ENCODE assay signal across 31 cellular contexts in genomic region chr14:60303745-60304144, GRCh38. TPM values are rescaled to one million over a fixed set of nuclear protein-coding genes. Genes with fewer than 3 reads are reported as not detected.
A peak's percentile ranks its signal among the peaks of the same experiment; 100 is the strongest.
DNase-seq lines count a peak whose midpoint lies in the region; ATAC-seq and TF ChIP-seq lines count a peak whose summit lies in the region.
"Had no signal": no experiment of that assay in that cellular context is flagged by ENCODE, and none has a peak within 500 bp of the region (broad histone marks: within the 10 kb centered on the region; RNA-seq: fewer than 3 reads in every experiment).

No MANE protein-coding gene starts in this region.

- no peak overlapping the region for H3K9ac ChIP-seq in neuronal stem cell (ENCODE audit: low read depth, low read length, poor library complexity)

- H2BK5ac ChIP-seq in neuronal stem cell (ENCODE audit: low read length), result no peak overlapping the region

- no peak overlapping the region for H2AK5ac ChIP-seq in neuronal stem cell (ENCODE audit: low read depth, low read length)

- H3K27ac ChIP-seq in heart right ventricle (peak overlapping the region in 6 of 10 donors; percentile 41 to 70 (median 58)), neuronal stem cell (replicated peaks; ENCODE audit: low read length) (no peak overlapping the region)
- H3K27ac ChIP-seq: 22Rv1, coronary artery, epithelial cell of prostate, lower lobe of right lung, RWPE1, skin epidermis had no signal

- no peak overlapping the region for H4K8ac ChIP-seq in neuronal stem cell (ENCODE audit: low read depth, low read length)

- H3K4me1 ChIP-seq in heart right ventricle (peaks cover 0 to 46% (median 33%) of the 10 kb centered on the region in 9 donors), neuronal stem cell (ENCODE audit: control insufficient read depth in 2 of 2, insufficient read depth in 1 of 2, low read depth in 1 of 2, low read length in 2 of 2) (no peaks in the 10 kb centered on the region)
- H3K4me1 ChIP-seq: lower lobe of right lung had no signal

- no peak for TF ChIP-seq CTCF in heart right ventricle (IDR thresholded peaks at IDR 0.05)

- H2BK12ac ChIP-seq in neuronal stem cell (ENCODE audit: low read length), result no peak overlapping the region

- H3K9me3 ChIP-seq in heart right ventricle (peaks cover 0 to 4% (median 0%) of the 10 kb centered on the region in 11 donors), neuronal stem cell (replicated peaks in 1 of 2; ENCODE audit: control insufficient read depth in 2 of 2, insufficient read depth in 1 of 2, low read depth in 1 of 2, low read length in 2 of 2) (peaks cover 0 to 1% of the 10 kb centered on the region in 2 donors)
- H3K9me3 ChIP-seq: lower lobe of right lung had no signal

- no peak overlapping the region for H3K4me3 ChIP-seq in heart right ventricle
- H3K4me3 ChIP-seq in neuronal stem cell (ENCODE audit: low read length in 2 of 2), result no peak overlapping the region
- H3K4me3 ChIP-seq: coronary artery, lower lobe of right lung, skin epidermis had no signal

- intact Hi-C loops in heart right ventricle (cut with DNase I), result no loop called here

- H3K4ac ChIP-seq in neuronal stem cell (ENCODE audit: low read length), result no peak overlapping the region

- no peaks in the 10 kb centered on the region for H3K27me3 ChIP-seq in heart right ventricle
- no peaks in the 10 kb centered on the region for H3K27me3 ChIP-seq in neuronal stem cell (ENCODE audit: control insufficient read depth in 3 of 3, insufficient read depth in 3 of 3, low read depth in 1 of 3, low read length in 3 of 3)

- no peak overlapping the region for H2BK120ac ChIP-seq in neuronal stem cell (ENCODE audit: low read depth, low read length)

- no peak overlapping the region for H4K91ac ChIP-seq in neuronal stem cell (ENCODE audit: low read depth, low read length, poor library complexity)

- 36 to 39% methylated on average over 7 of the region's 7 CpGs for WGBS in heart right ventricle, 2 donors
- no CpG with 5 or more reads among the region's 7 CpGs for WGBS in neuronal stem cell (ENCODE audit: extremely low coverage in 2 of 2, insufficient read length in 2 of 2, insufficient replicate concordance in 1 of 2), 2 donors

- H3K36me3 ChIP-seq in heart right ventricle, result no peaks in the 10 kb centered on the region
- no peaks in the 10 kb centered on the region for H3K36me3 ChIP-seq in neuronal stem cell (replicated peaks in 1 of 2; ENCODE audit: control insufficient read depth in 2 of 2, insufficient read depth in 2 of 2, low read length in 2 of 2)
- H3K36me3 ChIP-seq: lower lobe of right lung had no signal

- H3K79me1 ChIP-seq in neuronal stem cell (ENCODE audit: low read depth, low read length), result no peaks in the 10 kb centered on the region

- H3K14ac ChIP-seq in neuronal stem cell (ENCODE audit: low read length), result peak overlapping the region; percentile 2

- H3K23ac ChIP-seq in neuronal stem cell (ENCODE audit: low read depth, low read length, poor library complexity), result no peak overlapping the region

- DNase-seq in NCI-H1092 (lab: John Stamatoyannopoulos, UW) (peak; percentile 5), NCI-H1092 treated with DMSO at 0.1 percent for 48 hours (lab: John Stamatoyannopoulos, UW) (no peak), heart right ventricle (peak; percentile 39 to 58), neuronal stem cell (ENCODE audit: low spot score) (no peak), NCI-H2107 treated with DMSO at 0.1 percent for 48 hours (lab: John Stamatoyannopoulos, UW; ENCODE audit: unreplicated experiment) (no peak), NCI-H748 (lab: John Stamatoyannopoulos, UW; ENCODE audit: unreplicated experiment) (no peak), retina (no peak)
- DNase-seq: activated effector memory CD4-positive, alpha-beta T cell treated with anti-CD3 and anti-CD28 coated beads, Interleukin-2, amount 50 U/mL, for 16 hours; activated naive CD8-positive, alpha-beta T cell treated with anti-CD3 and anti-CD28 coated beads for 36 hours; activated T-cell treated with anti-CD3 and anti-CD28 coated beads, Interleukin-2, amount 50 U/mL, for 24 hours; aorta; C1 segment of cervical spinal cord; DMS153; effector CD8-positive, alpha-beta T cell; Kasumi-1; lower lobe of right lung; midbrain; naive thymus-derived CD4-positive, alpha-beta T cell; NCI-H1436; NCI-H2081 treated with DMSO at 0.1 percent for 48 hours; NCI-H345; NCI-H82; OCI-M1; stimulated activated naive CD8-positive, alpha-beta T cell treated with anti-CD3 and anti-CD28 coated beads, Interleukin-15, Interleukin-2, amounts not matched to agents 100 U/mL and 50 U/mL, for 24 hours; T-helper 2 cell had no signal

- no peak overlapping the region for H3K18ac ChIP-seq in neuronal stem cell (ENCODE audit: low read length)

- H2AFZ ChIP-seq in neuronal stem cell (ENCODE audit: low read length), result no peak overlapping the region

- H3K4me2 ChIP-seq in neuronal stem cell (ENCODE audit: insufficient read depth, low read length, poor library complexity, severe bottlenecking), result no peak overlapping the region

- H2BK15ac ChIP-seq in neuronal stem cell (ENCODE audit: low read length), result no peak overlapping the region

- ATAC-seq in heart right ventricle, result peak; percentile 85 to 97 (median 92)
- no peak for ATAC-seq in GM18498 (IDR thresholded peaks at IDR 0.05; ENCODE audit: unreplicated experiment)
- ATAC-seq: naive thymus-derived CD4-positive, alpha-beta T cell; stimulated activated naive CD8-positive, alpha-beta T cell treated with anti-CD3 and anti-CD28 coated beads, Interleukin-15, Interleukin-2, amounts not matched to agents 100 U/mL and 50 U/mL, for 24 hours had no signal

RNA-seq across cellular contexts. Expression of gene PPM1A, which starts 54.7 kb away (rescaled TPM):
- 100 to 1,000 TPM in 5 of 10 donors, 10 to 100 TPM in 5; 79.9 to 122 (median 101) TPM for total RNA-seq in heart right ventricle
- polyA plus RNA-seq in heart right ventricle, result 10 to 100 TPM; 27.0 to 29.0 TPM
- 27.6 TPM for polyA plus RNA-seq in neuronal stem cell (2013, experiment 1 of 2)
- 28.1 TPM for polyA plus RNA-seq in neuronal stem cell (2013, experiment 2 of 2)

Comparison
In these comparisons a context has a peak if more than half of its experiments do, and no peak if none do; other contexts are left out.
1. DNase-seq: peak in NCI-H1092 (single experiment) and heart right ventricle (2 of 2); none in NCI-H1092 treated with DMSO at 0.1 percent for 48 hours (single experiment), neuronal stem cell (single experiment), NCI-H2107 treated with DMSO at 0.1 percent for 48 hours (single experiment), NCI-H748 (single experiment) and retina (single experiment).